ENCODE assay signal across 27 cellular contexts in genomic region chr4:74413265-74413664, GRCh38. TPM values are rescaled to one million over a fixed set of nuclear protein-coding genes. Genes with fewer than 3 reads are reported as not detected.
"Had no signal": no experiment of that assay in that cellular context is flagged by ENCODE, and none has a peak within 500 bp of the region (broad histone marks: within the 10 kb centered on the region; RNA-seq: fewer than 3 reads in every experiment).

No MANE protein-coding gene starts in this region.

- ATAC-seq: esophagus mucosa; gastroesophageal sphincter; heart left ventricle; left cardiac atrium; left lung; naive thymus-derived CD8-positive, alpha-beta T cell; psoas muscle; right cardiac atrium; stimulated activated naive B cell treated with anti-CD40 and anti-IgM and Interleukin-4, amounts not matched to agents 10 μg/mL and 1 μg/mL and 100 μg/mL, for 72 hours had no signal

- H3K79me2 ChIP-seq: hepatocyte had no signal

- DNase-seq: dorsolateral prefrontal cortex; effector CD4-positive, alpha-beta T cell; foreskin fibroblast; heart left ventricle; left cardiac atrium; left lung; naive thymus-derived CD8-positive, alpha-beta T cell; nephron progenitor cell; occipital lobe; ovary; posterior cingulate gyrus; psoas muscle; right cardiac atrium; spleen; stimulated activated CD4-positive, alpha-beta T cell treated with anti-CD3 and anti-CD28 coated beads, Interleukin-15, amount 100 ng/mL, for 24 hours; stimulated activated CD4-positive, alpha-beta T cell treated with anti-CD3 and anti-CD28 coated beads, Interleukin-2, amount 100 ng/mL, for 48 hours; stimulated activated naive B cell treated with anti-CD40 and anti-IgM and Interleukin-4, amounts not matched to agents 10 μg/mL and 1 μg/mL and 100 μg/mL, for 72 hours; upper lobe of left lung; uterus had no signal

- H3K36me3 ChIP-seq: gastroesophageal sphincter, heart left ventricle, left lung, ovary, spleen, thoracic aorta, tibial nerve, upper lobe of left lung, uterus had no signal

- H3K4me2 ChIP-seq: hepatocyte had no signal

- H3K9me3 ChIP-seq: gastroesophageal sphincter, heart left ventricle, left lung, ovary, psoas muscle, spleen, thoracic aorta, tibial nerve, upper lobe of left lung, uterus had no signal

- H3K27ac ChIP-seq: dorsolateral prefrontal cortex, gastroesophageal sphincter, heart left ventricle, hepatocyte, left lung, ovary, psoas muscle, skin epidermis, spleen, thoracic aorta, tibial nerve, upper lobe of left lung, uterus had no signal

- H3K27me3 ChIP-seq: gastroesophageal sphincter, heart left ventricle, hepatocyte, left lung, ovary, spleen, tibial nerve, upper lobe of left lung, uterus had no signal

- H2AFZ ChIP-seq: hepatocyte had no signal

- H3K4me1 ChIP-seq: gastroesophageal sphincter, heart left ventricle, left lung, psoas muscle, spleen, tibial nerve, upper lobe of left lung, uterus had no signal

- H3K4me3 ChIP-seq: dorsolateral prefrontal cortex, gastroesophageal sphincter, heart left ventricle, hepatocyte, left lung, ovary, psoas muscle, skin epidermis, spleen, thoracic aorta, tibial nerve, upper lobe of left lung, uterus had no signal

RNA-seq across cellular contexts. Expression of gene AREG, which starts 31.7 kb away (rescaled TPM):
- total RNA-seq: myocyte, occipital lobe had no signal

RNA-seq across cellular contexts. Expression of gene EREG, which starts 48.3 kb away (rescaled TPM):
- total RNA-seq: lung microvascular endothelial cell; myocyte; naive thymus-derived CD8-positive, alpha-beta T cell had no signal
- polyA plus RNA-seq: naive thymus-derived CD8-positive, alpha-beta T cell had no signal
